18 cellular contexts compared by ENCODE assay signal in the genomic region with DNA sequence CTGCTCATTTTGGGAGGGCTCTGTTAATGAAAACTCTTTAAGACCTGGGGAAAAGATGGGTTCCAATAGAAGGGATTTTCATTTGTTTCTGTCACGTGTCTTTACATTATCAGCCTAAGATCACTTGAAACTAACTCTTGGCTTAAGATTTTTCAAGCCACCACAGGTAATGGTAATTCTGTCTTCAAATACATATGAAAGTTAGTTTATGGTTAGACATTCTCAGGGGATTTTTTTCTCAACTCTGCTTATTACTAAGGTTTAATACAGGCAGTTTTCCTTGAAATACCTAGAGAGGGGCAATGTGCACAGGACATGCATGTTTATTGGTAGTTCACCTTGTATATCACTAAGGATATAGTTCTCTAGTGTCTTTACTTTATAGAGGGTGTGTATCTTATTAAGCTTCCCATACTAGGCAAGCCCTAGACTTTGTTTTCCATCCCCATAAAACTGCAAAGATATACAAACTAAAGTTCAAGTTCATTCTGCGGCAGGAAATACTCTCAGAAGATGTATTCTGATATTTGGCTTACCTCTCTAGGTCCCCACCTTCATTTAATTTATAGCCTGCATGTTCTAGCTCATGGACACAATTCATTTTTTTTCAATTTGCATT. TPM values are rescaled to one million over a fixed set of nuclear protein-coding genes. Genes with fewer than 3 reads are reported as not detected.
"Had no signal": no experiment of that assay in that cellular context is flagged by ENCODE, and none has a peak within 500 bp of the region (broad histone marks: within the 10 kb centered on the region; RNA-seq: fewer than 3 reads in every experiment).

No MANE protein-coding gene starts in this region.

- H3K9me3 ChIP-seq: left lung, tibial artery, vagina had no signal

- H3K27me3 Mint-ChIP-seq: activated naive CD8-positive, alpha-beta T cell treated with anti-CD3 and anti-CD28 coated beads, Interleukin-2, amount 10 ng/mL, durations not matched to agents 7 days and 5 days had no signal

- H3K36me3 Mint-ChIP-seq: activated naive CD8-positive, alpha-beta T cell treated with anti-CD3 and anti-CD28 coated beads, Interleukin-2, amount 10 ng/mL, durations not matched to agents 7 days and 5 days had no signal

- DNase-seq: activated CD4-positive, alpha-beta memory T cell treated with anti-CD3 and anti-CD28 coated beads, Interleukin-2, amount 10 ng/mL, durations not matched to agents 7 days and 5 days; activated CD4-positive, alpha-beta T cell treated with anti-CD3 and anti-CD28 coated beads for 36 hours; activated gamma-delta T cell treated with Interleukin-2 at 50 U/mL for 16 hours; activated naive CD8-positive, alpha-beta T cell treated with anti-CD3 and anti-CD28 coated beads, Interleukin-2, amount 10 ng/mL, durations not matched to agents 7 days and 5 days; activated T-cell treated with anti-CD3 and anti-CD28 coated beads, Interleukin-2, amount 50 U/mL, for 48 hours; anterior cingulate cortex; foreskin keratinocyte; head of caudate nucleus; islet precursor cell; left lung; naive B cell; right cardiac atrium; T1000; tibial artery; WERI-Rb-1 had no signal

- ATAC-seq: activated CD4-positive, alpha-beta T cell treated with anti-CD3 and anti-CD28 coated beads for 36 hours; foreskin keratinocyte; left lung; right cardiac atrium had no signal

- H3K9me3 Mint-ChIP-seq: activated CD4-positive, alpha-beta memory T cell treated with anti-CD3 and anti-CD28 coated beads, Interleukin-2, amount 10 ng/mL, durations not matched to agents 7 days and 5 days; activated naive CD8-positive, alpha-beta T cell treated with anti-CD3 and anti-CD28 coated beads, Interleukin-2, amount 10 ng/mL, durations not matched to agents 7 days and 5 days had no signal

- H3K36me3 ChIP-seq: left lung, tibial artery, vagina, WERI-Rb-1 had no signal

- H3K4me3 ChIP-seq: left lung, smooth muscle cell, tibial artery, vagina had no signal

- H3K27ac ChIP-seq: foreskin keratinocyte, left lung, tibial artery, vagina, WERI-Rb-1 had no signal

- H3K4me2 ChIP-seq: smooth muscle cell had no signal

- H3K4me3 Mint-ChIP-seq: activated CD4-positive, alpha-beta memory T cell treated with anti-CD3 and anti-CD28 coated beads, Interleukin-2, amount 10 ng/mL, durations not matched to agents 7 days and 5 days; activated CD4-positive, alpha-beta T cell treated with anti-CD3 and anti-CD28 coated beads for 36 hours had no signal

- H3K27me3 ChIP-seq: foreskin keratinocyte, left lung, tibial artery, vagina had no signal

- H3K4me1 Mint-ChIP-seq: activated CD4-positive, alpha-beta T cell treated with anti-CD3 and anti-CD28 coated beads for 36 hours; naive B cell had no signal

- H3K27ac Mint-ChIP-seq: activated CD4-positive, alpha-beta memory T cell treated with anti-CD3 and anti-CD28 coated beads, Interleukin-2, amount 10 ng/mL, durations not matched to agents 7 days and 5 days; activated CD4-positive, alpha-beta T cell treated with anti-CD3 and anti-CD28 coated beads for 36 hours; activated naive CD8-positive, alpha-beta T cell treated with anti-CD3 and anti-CD28 coated beads, Interleukin-2, amount 10 ng/mL, durations not matched to agents 7 days and 5 days had no signal

RNA-seq across cellular contexts. Expression of gene MYOZ2, which starts 38.2 kb away (rescaled TPM):
- total RNA-seq: activated CD4-positive, alpha-beta memory T cell treated with anti-CD3 and anti-CD28 coated beads, Interleukin-2, amount 10 ng/mL, durations not matched to agents 7 days and 5 days; activated CD4-positive, alpha-beta T cell treated with anti-CD3 and anti-CD28 coated beads for 36 hours; activated naive CD8-positive, alpha-beta T cell treated with anti-CD3 and anti-CD28 coated beads, Interleukin-2, amount 10 ng/mL, durations not matched to agents 7 days and 5 days; cerebellum; foreskin keratinocyte; smooth muscle cell had no signal
